ENCODE assay signal across 22 cellular contexts in the genomic region with DNA sequence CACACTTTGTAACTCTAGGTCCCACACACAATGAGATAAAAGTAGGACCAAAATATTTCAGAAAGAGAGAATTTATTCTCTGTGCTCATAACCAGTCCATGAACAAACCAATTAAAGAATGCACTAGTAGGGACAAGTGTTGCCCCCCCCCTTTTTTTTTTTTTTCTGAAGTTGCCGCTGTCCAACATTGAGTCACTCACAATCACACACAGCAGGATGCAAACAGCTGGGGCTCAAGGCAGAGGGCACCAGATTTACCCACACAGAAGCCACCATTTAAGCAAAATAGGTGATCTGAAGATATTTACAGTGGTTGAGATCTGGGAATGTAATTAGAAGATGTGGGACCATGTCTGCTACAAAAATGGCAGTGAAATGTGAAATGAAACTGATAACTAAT.
DNase-seq lines count a peak whose midpoint lies in the region; ATAC-seq and TF ChIP-seq lines count a peak whose summit lies in the region.
"Had no signal": no experiment of that assay in that cellular context is flagged by ENCODE, and none has a peak within 500 bp of the region (broad histone marks: within the 10 kb centered on the region; RNA-seq: fewer than 3 reads in every experiment).

No MANE protein-coding gene starts in this region.

- TF ChIP-seq EP300 in SK-N-SH (IDR thresholded peaks at IDR 0.05; ENCODE audit: borderline replicate concordance in 1 of 2, low read depth in 1 of 2, low read length in 1 of 2) = no peak

- H3K9me3 ChIP-seq in SK-N-SH = no peaks in the 10 kb centered on the region
- no peaks in the 10 kb centered on the region for H3K9me3 ChIP-seq in IMR-90 (ENCODE audit: control insufficient read depth, insufficient read depth, low read length)
- no peaks in the 10 kb centered on the region for H3K9me3 ChIP-seq in neural progenitor cell (ENCODE audit: low read depth)
- H3K9me3 ChIP-seq: A549; BE2C; BLaER1 treated with 17β-estradiol and CSF1 and Interleukin-3, amounts not matched to agents 10 nM and 100 nM had no signal

- POLR2A ChIA-PET in SK-N-SH (lab: Yijun Ruan, JAX) (no interaction called here), IMR-90 (lab: Charles Lee; ENCODE audit: unreplicated experiment) (no interaction called here)

- H2BK5ac ChIP-seq in IMR-90 (ENCODE audit: low read depth, low read length, poor library complexity, severe bottlenecking) = no peak overlapping the region

- H3K27me3 ChIP-seq in SK-N-SH (ENCODE audit: insufficient read depth) = no peaks in the 10 kb centered on the region
- no peaks in the 10 kb centered on the region for H3K27me3 ChIP-seq in IMR-90 (ENCODE audit: control insufficient read depth, insufficient read depth, low read length)
- H3K27me3 ChIP-seq in neural progenitor cell = no peaks in the 10 kb centered on the region
- H3K27me3 ChIP-seq: BE2C; BLaER1 treated with 17β-estradiol and CSF1 and Interleukin-3, amounts not matched to agents 10 nM and 100 nM had no signal

- peak overlapping the region; percentile 70; the same call in 1 of the 3 replicates for H2BK15ac ChIP-seq in IMR-90 (ENCODE audit: low read depth, low read length)

- peaks cover 7% of the 10 kb centered on the region for H3K4me1 Mint-ChIP-seq in neural progenitor cell
- H3K4me1 Mint-ChIP-seq: CD14-positive monocyte; CD4-positive, alpha-beta memory T cell had no signal

- H2AK9ac ChIP-seq in IMR-90 (replicated peaks; ENCODE audit: low read depth, low read length, poor library complexity) = no peak overlapping the region

- no peaks in the 10 kb centered on the region for H3K79me1 ChIP-seq in IMR-90 (ENCODE audit: low read depth in 1 of 2, low read length in 2 of 2)

- no peak overlapping the region for H4K8ac ChIP-seq in IMR-90 (ENCODE audit: low read depth in 2 of 2, low read length in 2 of 2)

- H3K36me3 Mint-ChIP-seq in neural progenitor cell = no peaks in the 10 kb centered on the region
- H3K36me3 Mint-ChIP-seq: CD14-positive monocyte; CD4-positive, alpha-beta memory T cell had no signal

- H2BK120ac ChIP-seq in IMR-90 (ENCODE audit: low read depth, low read length) = no peak overlapping the region; the same call in 1 of the 2 replicates

- H3K14ac ChIP-seq in IMR-90 (replicated peaks; ENCODE audit: low read depth, low read length) = no peak overlapping the region

- H3K9me2 ChIP-seq in SK-N-SH = no peaks in the 10 kb centered on the region

- H3K9me3 Mint-ChIP-seq in neural progenitor cell = peaks cover 5% of the 10 kb centered on the region

- no peaks in the 10 kb centered on the region for H3K36me3 ChIP-seq in SK-N-SH (replicated peaks in 1 of 2; ENCODE audit: control insufficient read depth in 1 of 2, insufficient read depth in 2 of 2, low read length in 1 of 2)
- no peaks in the 10 kb centered on the region for H3K36me3 ChIP-seq in IMR-90 (ENCODE audit: control insufficient read depth, insufficient read depth, low read length)
- no peaks in the 10 kb centered on the region for H3K36me3 ChIP-seq in neural progenitor cell
- H3K36me3 ChIP-seq: BE2C; BLaER1 treated with 17β-estradiol and CSF1 and Interleukin-3, amounts not matched to agents 10 nM and 100 nM had no signal

- H4K20me1 ChIP-seq in SK-N-SH (ENCODE audit: insufficient read depth) = no peaks in the 10 kb centered on the region
- H4K20me1 ChIP-seq in IMR-90 (ENCODE audit: insufficient read depth, low read length) = no peaks in the 10 kb centered on the region
- H4K20me1 ChIP-seq in neural progenitor cell (ENCODE audit: low read depth) = no peaks in the 10 kb centered on the region
- H4K20me1 ChIP-seq: BLaER1 treated with 17β-estradiol and CSF1 and Interleukin-3, amounts not matched to agents 10 nM and 100 nM had no signal

- ATAC-seq in SK-N-SH treated with all-trans-retinoic acid at 6 μM for 48 hours (no peak), IMR-90 (ENCODE audit: low read depth) (no peak), HG02852 (IDR thresholded peaks at IDR 0.05; ENCODE audit: unreplicated experiment) (no peak)
- ATAC-seq: A549, GM23338, HCT116 had no signal

- in situ Hi-C loops in IMR-90 (cut with MboI; ENCODE audit: low sequenced_read_pairs) = no loop called here

- H3F3A ChIP-seq in SK-N-SH (replicated peaks; ENCODE audit: insufficient read depth) (peaks cover 5% of the 10 kb centered on the region), neural progenitor cell (ENCODE audit: low read depth) (no peaks in the 10 kb centered on the region)

- H2AFZ ChIP-seq in SK-N-SH (ENCODE audit: low read depth) (no peak overlapping the region), IMR-90 (replicated peaks; ENCODE audit: low read length, poor library complexity) (no peak overlapping the region), neural progenitor cell (replicated peaks) (no peak overlapping the region)
- H2AFZ ChIP-seq: GM23338 had no signal

- H3K4me2 ChIP-seq in SK-N-SH (no peak overlapping the region), IMR-90 (ENCODE audit: low read depth, low read length) (no peak overlapping the region), neural progenitor cell (no peak overlapping the region)
- H3K4me2 ChIP-seq: A549; BLaER1 treated with 17β-estradiol and CSF1 and Interleukin-3, amounts not matched to agents 10 nM and 100 nM; GM23338 had no signal

- no peak overlapping the region for H3K9ac ChIP-seq in SK-N-SH
- no peak overlapping the region for H3K9ac ChIP-seq in IMR-90 (ENCODE audit: low read depth, low read length)
- H3K9ac ChIP-seq in neural progenitor cell = no peak overlapping the region
- H3K9ac ChIP-seq: BLaER1 treated with 17β-estradiol and CSF1 and Interleukin-3, amounts not matched to agents 10 nM and 100 nM had no signal

- dilution Hi-C loops in IMR-90 (cut with HindIII; ENCODE audit: low sequenced_read_pairs, unreplicated experiment) = no loop called here

- no peak overlapping the region for H2BK20ac ChIP-seq in IMR-90 (ENCODE audit: low read depth, low read length)

- H3K4me3 Mint-ChIP-seq in neural progenitor cell = no peak overlapping the region
- H3K4me3 Mint-ChIP-seq: CD14-positive monocyte; CD4-positive, alpha-beta memory T cell; GM23338; H9; HFFc6 had no signal

- no peak for TF ChIP-seq POLR2A in IMR-90 (IDR thresholded peaks at IDR 0.05; ENCODE audit: low read depth, low read length)

- intact Hi-C loops in IMR-90 (cut with micrococcal nuclease) = no loop called here

- no peak overlapping the region for H3K4ac ChIP-seq in IMR-90 (ENCODE audit: low read depth, low read length)

- H3K23ac ChIP-seq in IMR-90 (ENCODE audit: low read depth, low read length) = no peak overlapping the region

- no peak overlapping the region for H3K27ac Mint-ChIP-seq in neural progenitor cell
- H3K27ac Mint-ChIP-seq: CD14-positive monocyte; CD4-positive, alpha-beta memory T cell; GM23338; H9; HFFc6 had no signal

- H3K4me3 ChIP-seq in SK-N-SH (ENCODE audit: low read depth in 2 of 2, low read length in 1 of 2) (no peak overlapping the region), IMR-90 (ENCODE audit: insufficient read depth, low read depth, low read length) (no peak overlapping the region), neural progenitor cell (no peak overlapping the region)
- H3K4me3 ChIP-seq: A549; BLaER1 treated with 17β-estradiol and CSF1 and Interleukin-3, amounts not matched to agents 10 nM and 100 nM; GM23338 had no signal

- 79% methylated on average over 1 of the region's 1 CpG for WGBS in SK-N-SH (ENCODE audit: low lambda C conversion rate)
- no CpG with 5 or more reads among the region's 1 CpG for WGBS in IMR-90 (ENCODE audit: extremely low coverage in 2 of 2, insufficient read length in 1 of 2), 2 experiments

- CTCF ChIA-PET in SK-N-SH (lab: Yijun Ruan, JAX) (no interaction called here), IMR-90 (lab: Yijun Ruan, JAX) (interaction anchor here (0.7 kb wide), 1 partner anchor 38 kb away, joined by 5 read pairs; no protein-coding TSS in a partner anchor)

- no peaks in the 10 kb centered on the region for H3K9me1 ChIP-seq in IMR-90 (ENCODE audit: insufficient read depth, low read length)

- H2AK5ac ChIP-seq in IMR-90 (ENCODE audit: low read depth, low read length) = no peak overlapping the region

- no peak overlapping the region for H3K56ac ChIP-seq in IMR-90 (ENCODE audit: extremely low read depth, insufficient read depth, low read length)

- H3K4me1 ChIP-seq in SK-N-SH (ENCODE audit: control insufficient read depth in 1 of 2, insufficient read depth in 2 of 2, low read depth in 1 of 2, low read length in 1 of 2) = no peaks in the 10 kb centered on the region
- H3K4me1 ChIP-seq in IMR-90 (ENCODE audit: control insufficient read depth, insufficient read depth, low read length) = no peaks in the 10 kb centered on the region
- H3K4me1 ChIP-seq in neural progenitor cell = no peaks in the 10 kb centered on the region
- H3K4me1 ChIP-seq: A549; BE2C; BLaER1 treated with 17β-estradiol and CSF1 and Interleukin-3, amounts not matched to agents 10 nM and 100 nM had no signal

- no peaks in the 10 kb centered on the region for H3K27me3 Mint-ChIP-seq in neural progenitor cell (ENCODE audit: insufficient read depth, low read depth)
- H3K27me3 Mint-ChIP-seq: CD4-positive, alpha-beta memory T cell had no signal

- DNase-seq in SK-N-SH (no peak), IMR-90 (no peak), neural progenitor cell (ENCODE audit: low spot score) (peak; percentile 19), CD1c-positive myeloid dendritic cell (ENCODE audit: extremely low spot score) (no peak)
- DNase-seq: ACHN; AML-193; BE2C; Calu3; CD4-positive, alpha-beta memory T cell; COR-L47; DMS53; DMS79 treated with DMSO at 0.1 percent for 48 hours; H9; HFFc6 had no signal

- H3K18ac ChIP-seq in IMR-90 (ENCODE audit: low read depth, low read length) = no peak overlapping the region

- H3K79me2 ChIP-seq in SK-N-SH (ENCODE audit: insufficient read depth) (no peaks in the 10 kb centered on the region), neural progenitor cell (ENCODE audit: low read depth) (no peaks in the 10 kb centered on the region)

- no peak for TF ChIP-seq RAD21 in SK-N-SH (IDR thresholded peaks at IDR 0.05; ENCODE audit: low read length)
- no peak for TF ChIP-seq RAD21 in IMR-90 (IDR thresholded peaks at IDR 0.05; ENCODE audit: low read length)

- TF ChIP-seq CTCF in SK-N-SH (IDR thresholded peaks at IDR 0.05) = no peak
- TF ChIP-seq CTCF in IMR-90 (conservative IDR thresholded peaks at IDR 0.05; ENCODE audit: low read depth, low read length) = no peak
- no peak for TF ChIP-seq CTCF in neural progenitor cell (IDR thresholded peaks at IDR 0.05)

- H4K91ac ChIP-seq in IMR-90 (ENCODE audit: insufficient read depth, low read depth, low read length) = no peak overlapping the region

- no peak overlapping the region for H4K5ac ChIP-seq in IMR-90 (ENCODE audit: low read depth, low read length)

- no TSS peak for BruUV-seq in IMR-90 (replicated peaks; lab: Mats Ljungman, UMichigan)

- H3K27ac ChIP-seq in SK-N-SH (ENCODE audit: low read depth in 2 of 2, low read length in 1 of 2) (no peak overlapping the region), IMR-90 (ENCODE audit: insufficient read depth, low read length) (no peak overlapping the region), neural progenitor cell (no peak overlapping the region)
- H3K27ac ChIP-seq: 22Rv1; A549; BLaER1 treated with 17β-estradiol and CSF1 and Interleukin-3, amounts not matched to agents 10 nM and 100 nM had no signal

TF ChIP-seq in SK-N-SH, 30 proteins besides CTCF, POLR2A, EP300 and RAD21 (continues in another document):
- TF ChIP-seq NRF1 (IDR thresholded peaks at IDR 0.05; ENCODE audit: low read depth, low read length) = no peak

TF ChIP-seq in SK-N-SH treated with all-trans-retinoic acid at 6 μM for 48 hours, 23 proteins besides CTCF, POLR2A, EP300 and RAD21 (continues in another document):
- no peak for TF ChIP-seq PPARA (CRISPR knock-in tag; IDR thresholded peaks at IDR 0.05; ENCODE audit: borderline replicate concordance)
